ENCODE assay signal across 13 cellular contexts in genomic region chr11:45369294-45369693, GRCh38.
DNase-seq lines count a peak whose midpoint lies in the region; ATAC-seq and TF ChIP-seq lines count a peak whose summit lies in the region.
"Had no signal": no experiment of that assay in that cellular context is flagged by ENCODE, and none has a peak within 500 bp of the region (broad histone marks: within the 10 kb centered on the region; RNA-seq: fewer than 3 reads in every experiment).

No MANE protein-coding gene starts in this region.

- H4K20me1 ChIP-seq in PC-3 (ENCODE audit: low read length) = no peaks in the 10 kb centered on the region

- no peaks in the 10 kb centered on the region for H3K4me1 ChIP-seq in PC-3 (ENCODE audit: insufficient read depth, low read length)
- H3K4me1 ChIP-seq: Caco-2 had no signal

- H3K27me3 ChIP-seq in PC-3 (ENCODE audit: low read length) = peaks cover 72% of the 10 kb centered on the region

- H3K27ac Mint-ChIP-seq in activated CD8-positive, alpha-beta memory T cell treated with anti-CD3 and anti-CD28 coated beads, Interleukin-2, amount 10 ng/mL, durations not matched to agents 7 days and 5 days = no peak overlapping the region
- no peak overlapping the region for H3K27ac Mint-ChIP-seq in natural killer cell
- H3K27ac Mint-ChIP-seq: CD8-positive, alpha-beta memory T cell had no signal

- no peak overlapping the region for H3K27ac ChIP-seq in PC-3 (ENCODE audit: low read length)
- H3K27ac ChIP-seq: BLaER1 had no signal

- H3K4me3 Mint-ChIP-seq in activated CD8-positive, alpha-beta memory T cell treated with anti-CD3 and anti-CD28 coated beads, Interleukin-2, amount 10 ng/mL, durations not matched to agents 7 days and 5 days = no peak overlapping the region
- no peak overlapping the region for H3K4me3 Mint-ChIP-seq in natural killer cell
- H3K4me3 Mint-ChIP-seq: CD8-positive, alpha-beta memory T cell had no signal

- CTCF ChIA-PET in activated CD8-positive, alpha-beta memory T cell treated with anti-CD3 and anti-CD28 coated beads, Interleukin-2, amount 10 ng/mL, durations not matched to agents 7 days and 5 days (lab: Charles Lee) = interaction anchor here (1.2 kb wide), 1 partner anchor 285 kb away, joined by 3 read pairs; no protein-coding TSS in a partner anchor
- CTCF ChIA-PET in PC-3 (lab: Charles Lee) = no interaction called here

- H3K9me2 ChIP-seq in PC-3 (replicated peaks; ENCODE audit: low read length) = no peaks in the 10 kb centered on the region

- TF ChIP-seq CTCF in PC-3 (conservative IDR thresholded peaks at IDR 0.05; ENCODE audit: low read depth, low read length) (no peak), natural killer cell (IDR thresholded peaks at IDR 0.05) (no peak)

- H3K36me3 ChIP-seq in PC-3 (ENCODE audit: low read depth, low read length) = no peaks in the 10 kb centered on the region
- H3K36me3 ChIP-seq: BLaER1 had no signal

- no peak overlapping the region for H3K4me2 ChIP-seq in PC-3 (ENCODE audit: low read length)
- H3K4me2 ChIP-seq: BLaER1 had no signal

- no peaks in the 10 kb centered on the region for H3K9me3 ChIP-seq in PC-3 (ENCODE audit: low read length)
- H3K9me3 ChIP-seq: BLaER1, Caco-2 had no signal

- H3K79me2 ChIP-seq in PC-3 (ENCODE audit: low read length) = no peaks in the 10 kb centered on the region

- H3F3A ChIP-seq in PC-3 (ENCODE audit: low read length, unreplicated experiment) = no peaks in the 10 kb centered on the region

- H3K9ac ChIP-seq in PC-3 (ENCODE audit: low read length) = no peak overlapping the region
- H3K9ac ChIP-seq: BLaER1 had no signal

- H3K36me3 Mint-ChIP-seq in activated CD8-positive, alpha-beta memory T cell treated with anti-CD3 and anti-CD28 coated beads, Interleukin-2, amount 10 ng/mL, durations not matched to agents 7 days and 5 days = no peaks in the 10 kb centered on the region
- no peaks in the 10 kb centered on the region for H3K36me3 Mint-ChIP-seq in natural killer cell

- BruUV-seq in PC-3 (replicated peaks; lab: Mats Ljungman, UMichigan) = no TSS peak

- peaks cover 3% of the 10 kb centered on the region for H3K4me1 Mint-ChIP-seq in activated CD8-positive, alpha-beta memory T cell treated with anti-CD3 and anti-CD28 coated beads, Interleukin-2, amount 10 ng/mL, durations not matched to agents 7 days and 5 days
- peaks cover 3 to 12% of the 10 kb centered on the region in 2 donors for H3K4me1 Mint-ChIP-seq in natural killer cell

- POLR2A ChIA-PET in PC-3 (lab: Charles Lee; ENCODE audit: unreplicated experiment) = no interaction called here

- no peaks in the 10 kb centered on the region for H3K9me3 Mint-ChIP-seq in activated CD8-positive, alpha-beta memory T cell treated with anti-CD3 and anti-CD28 coated beads, Interleukin-2, amount 10 ng/mL, durations not matched to agents 7 days and 5 days (ENCODE audit: low read depth)
- no peaks in the 10 kb centered on the region for H3K9me3 Mint-ChIP-seq in natural killer cell
- H3K9me3 Mint-ChIP-seq: CD8-positive, alpha-beta memory T cell had no signal

- no peak overlapping the region for H2AFZ ChIP-seq in PC-3 (ENCODE audit: low read length)

- ATAC-seq in activated CD8-positive, alpha-beta memory T cell treated with anti-CD3 and anti-CD28 coated beads, Interleukin-2, amount 10 ng/mL, durations not matched to agents 7 days and 5 days = no peak
- ATAC-seq in PC-3 (no peak), natural killer cell (no peak)

- H3K4me3 ChIP-seq in PC-3 (ENCODE audit: low read length) = no peak overlapping the region
- H3K4me3 ChIP-seq: BLaER1 had no signal

- peak; percentile 33 for DNase-seq in activated CD8-positive, alpha-beta memory T cell treated with anti-CD3 and anti-CD28 coated beads for 24 hours
- DNase-seq in activated CD8-positive, alpha-beta memory T cell treated with anti-CD3 and anti-CD28 coated beads, Interleukin-2, amount 10 ng/mL, durations not matched to agents 7 days and 5 days = no peak
- DNase-seq in NCI-H2171 treated with DMSO at 0.1 percent for 48 hours (lab: John Stamatoyannopoulos, UW) (peak; percentile 71), medulla oblongata (ENCODE audit: extremely low spot score) (peak; percentile 14), pons (ENCODE audit: low spot score) (peak; percentile 7), PC-3 (no peak), natural killer cell (no peak)
- DNase-seq: 8988T; AML-193; CD8-positive, alpha-beta memory T cell; H7 had no signal

- intact Hi-C loops in PC-3 (cut with micrococcal nuclease) (no loop called here), natural killer cell (cut with micrococcal nuclease) (no loop called here)

- peaks cover 18% of the 10 kb centered on the region for H3K27me3 Mint-ChIP-seq in activated CD8-positive, alpha-beta memory T cell treated with anti-CD3 and anti-CD28 coated beads, Interleukin-2, amount 10 ng/mL, durations not matched to agents 7 days and 5 days
- H3K27me3 Mint-ChIP-seq in natural killer cell (ENCODE audit: low read depth in 2 of 2) = peaks cover 24 to 51% of the 10 kb centered on the region in 2 donors

Comparison
In these comparisons a context has a peak if more than half of its experiments do, and no peak if none do; other contexts are left out.
1. DNase-seq: peak in activated CD8-positive, alpha-beta memory T cell treated with anti-CD3 and anti-CD28 coated beads for 24 hours (single experiment), NCI-H2171 treated with DMSO at 0.1 percent for 48 hours (single experiment), medulla oblongata (single experiment) and pons (single experiment); none in activated CD8-positive, alpha-beta memory T cell treated with anti-CD3 and anti-CD28 coated beads, Interleukin-2, amount 10 ng/mL, durations not matched to agents 7 days and 5 days (single experiment), PC-3 (single experiment) and natural killer cell (single experiment).